In genomic region chr4:75834772-75835154, GRCh38 we compare ENCODE assay signal across 1 cellular context.
TF ChIP-seq lines count a peak whose summit lies in the region.

No MANE protein-coding gene starts in this region.

TF ChIP-seq in K562, 482 proteins besides CTCF, POLR2A, EP300 and RAD21 (continued from another document):
- TF ChIP-seq ZNF592 (IDR thresholded peaks at IDR 0.05), result no peak
- no peak for TF ChIP-seq ATF6 (CRISPR knock-in tag; IDR thresholded peaks at IDR 0.05)
- no peak for TF ChIP-seq TSHZ1 (CRISPR knock-in tag; IDR thresholded peaks at IDR 0.05)
- no peak for TF ChIP-seq ZBTB17 (CRISPR knock-in tag; IDR thresholded peaks at IDR 0.05)
- TF ChIP-seq KAT8 (IDR thresholded peaks at IDR 0.05; ENCODE audit: low read depth), result no peak
- TF ChIP-seq ETV5 (CRISPR knock-in tag; IDR thresholded peaks at IDR 0.05; ENCODE audit: low read depth), result no peak
- no peak for TF ChIP-seq POLR2B (IDR thresholded peaks at IDR 0.05; ENCODE audit: low read depth, partially characterized antibody)
- TF ChIP-seq SLC30A9 (CRISPR knock-in tag; IDR thresholded peaks at IDR 0.05), result no peak
- no peak for TF ChIP-seq BRF1 (IDR thresholded peaks at IDR 0.05; ENCODE audit: borderline replicate concordance, extremely low read depth, insufficient read length)
- TF ChIP-seq ETS1 (conservative IDR thresholded peaks at IDR 0.05; ENCODE audit: control insufficient read depth, low read depth, low read length), result no peak
- no peak for TF ChIP-seq ZNF354B (CRISPR knock-in tag; IDR thresholded peaks at IDR 0.05)
- no peak for TF ChIP-seq ZNF277 (CRISPR knock-in tag; IDR thresholded peaks at IDR 0.05; ENCODE audit: borderline replicate concordance)
- no peak for TF ChIP-seq PTRF (tag; IDR thresholded peaks at IDR 0.05)
